ENCODE assay signal across 8 cellular contexts in genomic region chr17:45051060-45051719, GRCh38. TPM values are rescaled to one million over a fixed set of nuclear protein-coding genes. Genes with fewer than 3 reads are reported as not detected.
DNase-seq lines count a peak whose midpoint lies in the region; ATAC-seq and TF ChIP-seq lines count a peak whose summit lies in the region.

Gene DCAKD (minus strand): TSS chr17:45051632. CDS start chr17:45034885, 16,747 bp downstream.

- no peak for TF ChIP-seq CTCF in GM12875 (IDR thresholded peaks at IDR 0.05; ENCODE audit: borderline replicate concordance, insufficient read depth, low read depth, low read length)
- peak in 1 of 12 donors; percentile 7 for TF ChIP-seq CTCF in heart left ventricle (IDR thresholded peaks at IDR 0.05)
- TF ChIP-seq CTCF in type B pancreatic cell (conservative IDR thresholded peaks at IDR 0.05): no peak

- DNase-seq in NCI-H1436 (lab: John Stamatoyannopoulos, UW) (peak; percentile 98), T-cell (peak; percentile 70 to 91 (median 80)), heart left ventricle (peak; percentile 94 to 97 (median 96)), posterior cingulate gyrus (peak; percentile 72 to 99 (median 90)), type B pancreatic cell (ENCODE audit: extremely low spot score, unreplicated experiment) (peak; percentile 96)

- peaks cover 0 to 27% (median 13%) of the 10 kb centered on the region in 12 donors for H3K4me1 ChIP-seq in heart left ventricle

- WGBS in adipose tissue, 3 donors: 0 to 1% (median 1%) methylated on average over 52 to 56 of the region's 56 CpGs
- WGBS in heart left ventricle, 4 donors: 0 to 2% (median 0%) methylated on average over 5 to 56 of the region's 56 CpGs

- H3K9me3 Mint-ChIP-seq in T-cell (no peaks in the 10 kb centered on the region), type B pancreatic cell (no peaks in the 10 kb centered on the region)

- no peaks in the 10 kb centered on the region for H3K36me3 Mint-ChIP-seq in T-cell
- peaks cover 7% of the 10 kb centered on the region for H3K36me3 Mint-ChIP-seq in type B pancreatic cell

- H3K27ac Mint-ChIP-seq in T-cell: peak within 1 kb of the TSS; percentile 98
- peak within 1 kb of the TSS; percentile 95 for H3K27ac Mint-ChIP-seq in type B pancreatic cell

- H3K27ac ChIP-seq in adipose tissue (ENCODE audit: low read depth, low read length) (peak within 1 kb of the TSS; percentile 65), heart left ventricle (peak within 1 kb of the TSS; percentile 89 to 97 (median 92))

- ATAC-seq in HG02798 (IDR thresholded peaks at IDR 0.05; ENCODE audit: poor library complexity, unreplicated experiment): peak; percentile 98
- peak; percentile 93 to 99 (median 96) for ATAC-seq in T-cell (replicated peaks in 1 of 4)
- ATAC-seq in heart left ventricle: peak; percentile 98 to 100 (median 99)

- H3K27me3 ChIP-seq in heart left ventricle: no peaks in the 10 kb centered on the region

- peaks cover 31 to 45% (median 43%) of the 10 kb centered on the region in 3 donors for H3K4me1 Mint-ChIP-seq in T-cell
- H3K4me1 Mint-ChIP-seq in type B pancreatic cell (ENCODE audit: unreplicated experiment): peaks cover 25% of the 10 kb centered on the region

- H3K27me3 Mint-ChIP-seq in T-cell: no peaks in the 10 kb centered on the region
- no peaks in the 10 kb centered on the region for H3K27me3 Mint-ChIP-seq in type B pancreatic cell

- POLR2A ChIA-PET in T-cell (lab: Charles Lee): interaction anchor here in 1 of 2 donors (0.6 kb wide), 1 partner anchor 11 kb away, joined by 4 read pairs; no protein-coding TSS in a partner anchor

- no peaks in the 10 kb centered on the region for H3K36me3 ChIP-seq in heart left ventricle

- H3K4me3 ChIP-seq in GM12875 (ENCODE audit: low read depth, low read length) (peak within 1 kb of the TSS; percentile 71), heart left ventricle (peak within 1 kb of the TSS; percentile 58 to 89 (median 70))

- H3K4me3 Mint-ChIP-seq in T-cell (peak within 1 kb of the TSS; percentile 86 to 92 (median 87)), type B pancreatic cell (peak within 1 kb of the TSS; percentile 90)

- peak in 1 of 2 donors; percentile 88 for TF ChIP-seq POLR2A in heart left ventricle (IDR thresholded peaks at IDR 0.05)

- CTCF ChIA-PET in T-cell (lab: Charles Lee): interaction anchor here (0.5 to 1.3 kb wide), 4 partner anchors 29 to 266 kb away, joined by 3 to 10 read pairs (median 4); no protein-coding TSS in a partner anchor

- intact Hi-C loops in heart left ventricle (cut with DNase I) (loop anchor here in 2 of 10 donors (5.0 to 10.0 kb wide), 2 partner anchors 61 to 84 kb away; partner anchors contain the start of genes ACBD4 (in 1 of the 2) and PLCD3 (in 1 of the 2)), posterior cingulate gyrus (cut with DNase I) (loop anchor here (1.0 to 5.0 kb wide), 2 partner anchors 10 to 41 kb away; partner anchors contain the start of gene NMT1)

- H3K9me3 ChIP-seq in heart left ventricle: no peaks in the 10 kb centered on the region

RNA-seq across cellular contexts. Expression of gene DCAKD, which starts in this region (rescaled TPM):
- total RNA-seq in T-cell (10 to 100 TPM; 18.7 to 40.7 (median 29.7) TPM), heart left ventricle (10 to 100 TPM; 24.7 to 60.9 (median 33.9) TPM), type B pancreatic cell (ENCODE audit: low replicate concordance) (40.3 and 57.5 TPM in 2 replicates)
- polyA plus RNA-seq in adipose tissue (10 to 100 TPM in 2 of 3 donors, 1 to 10 TPM in 1; 8.8 to 21.5 (median 19.7) TPM), heart left ventricle (10 to 100 TPM; 15.3 to 24.8 TPM)

Comparison
In these comparisons a context has a peak if more than half of its experiments do, and no peak if none do; other contexts are left out.
1. Peak in every context shown above with its lines: DNase-seq, ATAC-seq, H3K4me3 ChIP-seq and H3K27ac ChIP-seq.